16 cellular contexts compared by ENCODE assay signal in genomic region chr1:11485191-11485590, GRCh38. TPM values are rescaled to one million over a fixed set of nuclear protein-coding genes. Genes with fewer than 3 reads are reported as not detected.
"Had no signal": no experiment of that assay in that cellular context is flagged by ENCODE, and none has a peak within 500 bp of the region (broad histone marks: within the 10 kb centered on the region; RNA-seq: fewer than 3 reads in every experiment).

No MANE protein-coding gene starts in this region.

- H3K4me3 Mint-ChIP-seq: mesothelial cell of epicardium; neural progenitor cell; stimulated activated naive B cell treated with anti-CD40 and anti-IgM and Interleukin-4, amounts not matched to agents 10 μg/mL and 1 μg/mL and 100 μg/mL, for 72 hours; T-helper 2 cell treated with Interferon-gamma antibody and Interleukin-4, amounts not matched to agents 5 μg/mL and 100 μg/mL, for 36 hours had no signal

- H3K27ac ChIP-seq: lower lobe of right lung, neural progenitor cell, right atrium auricular region had no signal

- DNase-seq: activated CD4-positive, alpha-beta T cell treated with anti-CD3 and anti-CD28 coated beads, Interleukin-2, amount 50 U/mL, for 4 hours; activated CD4-positive, CD25-positive, alpha-beta regulatory T cell treated with anti-CD3 and anti-CD28 coated beads, Interleukin-2, amount 50 U/mL, for 72 hours; activated effector memory CD4-positive, alpha-beta T cell treated with anti-CD3 and anti-CD28 coated beads, Interleukin-2, amount 50 U/mL, for 16 hours; activated T-cell treated with anti-CD3 and anti-CD28 coated beads, Interleukin-2, amount 50 U/mL, for 1 hour; amniotic stem cell; left cardiac atrium; lower lobe of right lung; stimulated activated CD4-positive, alpha-beta T cell treated with anti-CD3 and anti-CD28 coated beads, Interleukin-1b, Interleukin-23, amount 100 ng/mL, for 48 hours; stimulated activated naive B cell treated with anti-CD40 and anti-IgM and Interleukin-4, amounts not matched to agents 10 μg/mL and 1 μg/mL and 100 μg/mL, for 72 hours had no signal

- H3K36me3 ChIP-seq: lower lobe of right lung, neural progenitor cell, right atrium auricular region had no signal

- ATAC-seq: activated naive CD4-positive, alpha-beta T cell treated with anti-CD3 and anti-CD28 coated beads, Interleukin-2, amount 50 U/mL, for 72 hours; esophagus mucosa; left cardiac atrium; lower lobe of right lung; stimulated activated naive B cell treated with anti-CD40 and anti-IgM and Interleukin-4, amounts not matched to agents 10 μg/mL and 1 μg/mL and 100 μg/mL, for 72 hours had no signal

- H3K9me3 ChIP-seq: lower lobe of right lung, right atrium auricular region had no signal

- H3K36me3 Mint-ChIP-seq: mesothelial cell of epicardium had no signal

- H3K27ac Mint-ChIP-seq: activated naive CD4-positive, alpha-beta T cell treated with anti-CD3 and anti-CD28 coated beads, Interleukin-2, amount 50 U/mL, for 72 hours; mesothelial cell of epicardium; neural progenitor cell; stimulated activated naive B cell treated with anti-CD40 and anti-IgM and Interleukin-4, amounts not matched to agents 10 μg/mL and 1 μg/mL and 100 μg/mL, for 72 hours; T-helper 2 cell treated with Interferon-gamma antibody and Interleukin-4, amounts not matched to agents 5 μg/mL and 100 μg/mL, for 36 hours had no signal

- H3K9me3 Mint-ChIP-seq: activated naive CD4-positive, alpha-beta T cell treated with anti-CD3 and anti-CD28 coated beads, Interleukin-2, amount 50 U/mL, for 72 hours; mesothelial cell of epicardium; neural progenitor cell; T-helper 2 cell treated with Interferon-gamma antibody and Interleukin-4, amounts not matched to agents 5 μg/mL and 100 μg/mL, for 36 hours had no signal

- H3K4me3 ChIP-seq: lower lobe of right lung, neural progenitor cell, right atrium auricular region, smooth muscle cell had no signal

RNA-seq across cellular contexts. Expression of gene DISP3, which starts 6.2 kb away (rescaled TPM):
- total RNA-seq: esophagus mucosa, smooth muscle cell had no signal
